Comparison of ENCODE assay signal across 1 cellular context in genomic region chr3:52831500-52832301, GRCh38.
TF ChIP-seq lines count a peak whose summit lies in the region.

No MANE protein-coding gene starts in this region.

TF ChIP-seq in K562, 482 proteins besides CTCF, POLR2A, EP300 and RAD21:
- TF ChIP-seq ZBTB40 (IDR thresholded peaks at IDR 0.05) (no peak), ZBTB40 (CRISPR knock-in tag; IDR thresholded peaks at IDR 0.05) (no peak), MLLT1 (IDR thresholded peaks at IDR 0.05) (no peak), FOSL1 (tag; conservative IDR thresholded peaks at IDR 0.05) (peak; percentile 69), JUND (IDR thresholded peaks at IDR 0.05; ENCODE audit: borderline replicate concordance, low read depth, low read length) (peak; percentile 79), JUND (tag; IDR thresholded peaks at IDR 0.05; ENCODE audit: borderline replicate concordance, low read depth, low read length) (peak; percentile 61; the same call in 1 of the 3 replicates), MCM3 (IDR thresholded peaks at IDR 0.05) (no peak), LCOR (CRISPR knock-in tag; IDR thresholded peaks at IDR 0.05) (no peak), CREM (IDR thresholded peaks at IDR 0.05; ENCODE audit: low read depth) (no peak), E2F6 (IDR thresholded peaks at IDR 0.05; ENCODE audit: borderline replicate concordance in 1 of 2, extremely low read depth in 1 of 2, insufficient read depth in 1 of 2, insufficient read length in 1 of 2, low read depth in 1 of 2, low read length in 1 of 2, poor library complexity in 1 of 2, severe bottlenecking in 1 of 2) (no peak), ZNF311 (CRISPR knock-in tag; IDR thresholded peaks at IDR 0.05) (no peak), ATF3 (IDR thresholded peaks at IDR 0.05) (peak; percentile 73), ATF3 (CRISPR knock-in tag; conservative IDR thresholded peaks at IDR 0.05) (no peak), NRF1 (conservative IDR thresholded peaks at IDR 0.05 in 1 of 2, IDR thresholded peaks at IDR 0.05 in 1 of 2) (0 out of 4 replicates have a peak, but pooled peaks of 1 of the 2 experiments have one; percentile 16), ZNF512 (tag; IDR thresholded peaks at IDR 0.05) (no peak), NFIC (IDR thresholded peaks at IDR 0.05) (peak; percentile 83), ZKSCAN8 (CRISPR knock-in tag; IDR thresholded peaks at IDR 0.05) (no peak), JUNB (CRISPR knock-in tag; conservative IDR thresholded peaks at IDR 0.05) (0 out of 2 replicates have a peak, but pooled peaks have one; percentile 34)
TF ChIP-seq in K562: peak in this region for 6.
